ENCODE assay signal across 8 cellular contexts in the genomic region with DNA sequence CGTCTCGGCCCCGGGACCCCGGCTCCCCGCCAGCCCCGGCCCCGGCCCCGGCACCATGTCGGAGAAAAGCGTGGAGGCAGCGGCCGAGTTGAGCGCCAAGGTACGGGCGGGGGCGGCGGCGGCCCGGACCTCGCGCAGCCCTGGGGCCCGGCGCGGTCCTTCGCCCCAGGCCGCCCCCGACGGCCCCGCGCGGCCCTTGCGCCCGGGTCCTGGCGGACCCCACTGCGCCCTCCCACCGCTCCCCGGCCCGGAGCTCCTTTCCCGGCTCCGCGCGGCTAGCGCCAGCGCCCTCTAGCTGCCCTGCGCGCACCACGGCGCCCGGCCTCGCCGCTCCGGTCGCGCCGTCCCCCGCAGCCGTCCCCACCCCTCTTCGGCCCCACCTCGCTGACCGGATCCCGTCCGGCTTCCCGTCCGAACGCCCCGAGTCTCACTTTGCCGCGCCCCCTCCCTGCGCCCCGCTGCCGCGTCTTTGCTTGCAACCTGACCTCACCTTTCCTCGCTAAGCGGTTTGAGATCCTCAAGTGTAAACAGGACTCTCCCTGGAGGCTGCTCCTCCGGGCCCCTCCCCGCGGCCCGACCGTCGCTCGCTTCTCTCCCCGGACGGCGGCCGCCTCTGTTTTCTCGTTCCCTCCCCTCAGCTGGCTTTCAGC. TPM values are rescaled to one million over a fixed set of nuclear protein-coding genes. Genes with fewer than 3 reads are reported as not detected.
A peak's percentile ranks its signal among the peaks of the same experiment; 100 is the strongest.
DNase-seq lines count a peak whose midpoint lies in the region; ATAC-seq, FAIRE-seq and TF ChIP-seq lines count a peak whose summit lies in the region.

No MANE protein-coding gene starts in this region.

- H3F3A ChIP-seq in PC-9 (ENCODE audit: insufficient read depth, low read depth), result peaks cover 49% of the 10 kb centered on the region

- H3K9me3 Mint-ChIP-seq in CD8-positive, alpha-beta T cell, result no peaks in the 10 kb centered on the region
- no peaks in the 10 kb centered on the region for H3K9me3 Mint-ChIP-seq in activated naive CD4-positive, alpha-beta T cell treated with anti-CD3 and anti-CD28 coated beads, Interleukin-2, amount 50 U/mL, for 72 hours

- POLR2A ChIA-PET in CD8-positive, alpha-beta T cell (lab: Charles Lee), result interaction anchor here (1.0 to 3.2 kb wide), 7 partner anchors 8 to 106 kb away, joined by 3 to 31 read pairs (median 4); partner anchors contain the start of genes COPS7A and MLF2
- POLR2A ChIA-PET in PC-9 (lab: Charles Lee; ENCODE audit: unreplicated experiment), result interaction anchor here (0.5 to 2.6 kb wide), 15 partner anchors 9 to 818 kb away, joined by 3 to 59 read pairs (median 6); partner anchors contain the start of genes CDCA3, COPS7A, MLF2 and USP5

- H3K27ac Mint-ChIP-seq in CD8-positive, alpha-beta T cell, result peak overlapping the region; percentile 6
- H3K27ac Mint-ChIP-seq in activated naive CD4-positive, alpha-beta T cell treated with anti-CD3 and anti-CD28 coated beads, Interleukin-2, amount 50 U/mL, for 72 hours, result peak overlapping the region; percentile 30 to 80

- intact Hi-C loops in CD8-positive, alpha-beta T cell (cut with DNase I, micrococcal nuclease), result loop anchor here (1.0 to 2.0 kb wide), 2 partner anchors 13 to 78 kb away; partner anchors contain the start of genes MLF2 (in 2 of the 2) and ZNF384 (in 1 of the 2)
- intact Hi-C loops in PC-9 (cut with micrococcal nuclease; ENCODE audit: unreplicated experiment), result loop anchor here (1.0 kb wide), 1 partner anchor 86 kb away; the partner anchor contains the start of gene USP5

- H2AFZ ChIP-seq in PC-9 (peak overlapping the region; percentile 80), neuron (ENCODE audit: low read depth, low read length) (no peak overlapping the region)

- no peak overlapping the region for H3K27ac ChIP-seq in CD8-positive, alpha-beta T cell (ENCODE audit: low read depth, low read length)
- peak overlapping the region; percentile 54 for H3K27ac ChIP-seq in PC-9

- peak; percentile 67 for FAIRE-seq in GM19239 (lab: Jason Lieb, UNC)

- CTCF ChIA-PET in CD8-positive, alpha-beta T cell (lab: Charles Lee), result interaction anchor here (0.6 to 23.2 kb wide), 19 partner anchors 12 to 154 kb away, joined by 3 to 403 read pairs (median 5); partner anchors contain the start of genes ACRBP, CD4, COPS7A and MLF2
- CTCF ChIA-PET in PC-9 (lab: Charles Lee), result interaction anchor here (0.5 to 4.8 kb wide), 11 partner anchors 9 to 153 kb away, joined by 3 to 83 read pairs (median 4); partner anchors contain the start of genes CDCA3, MLF2 and USP5

- H3K4me2 ChIP-seq in PC-9, result peak overlapping the region; percentile 82

- no TSS peak for BruUV-seq in PC-9 (replicated peaks; lab: Mats Ljungman, UMichigan)

- H3K27me3 ChIP-seq in CD8-positive, alpha-beta T cell (ENCODE audit: insufficient read depth, low read length), result peaks cover 7% of the 10 kb centered on the region
- H3K27me3 ChIP-seq in PC-9 (ENCODE audit: insufficient read depth, low read depth) (no peaks in the 10 kb centered on the region), neuron (ENCODE audit: insufficient read depth, low read length) (no peaks in the 10 kb centered on the region)

- peak; percentile 58 for ATAC-seq in CD8-positive, alpha-beta T cell
- peak; percentile 68 to 70 for ATAC-seq in activated naive CD4-positive, alpha-beta T cell treated with anti-CD3 and anti-CD28 coated beads, Interleukin-2, amount 50 U/mL, for 72 hours

- peaks cover 23% of the 10 kb centered on the region for H3K4me1 ChIP-seq in CD8-positive, alpha-beta T cell (ENCODE audit: insufficient read depth, low read length)
- H3K4me1 ChIP-seq in PC-9 (replicated peaks; ENCODE audit: insufficient read depth) (peaks cover 36% of the 10 kb centered on the region), neuron (ENCODE audit: insufficient read depth, low read length) (peaks cover 57% of the 10 kb centered on the region)

- peak in 6 of 7 experiments; percentile 38 to 72 (median 51) for DNase-seq in CD8-positive, alpha-beta T cell
- peak; percentile 74 for DNase-seq in GM19239 (ENCODE audit: insufficient read length, low spot score)
- DNase-seq in HPDE6-E6E7 (ENCODE audit: extremely low spot score), result peak; percentile 62
- DNase-seq in PC-9, result peak; percentile 81 to 95
- peak in 1 of 2 donors; percentile 66 for DNase-seq in activated naive CD4-positive, alpha-beta T cell treated with anti-CD3 and anti-CD28 coated beads, Interleukin-2, amount 50 U/mL, for 72 hours (ENCODE audit: low spot score in 2 of 2)
- peak; percentile 74 for DNase-seq in glomerular visceral epithelial cell (ENCODE audit: extremely low spot score)
- DNase-seq in cortex of kidney (lab: John Stamatoyannopoulos, UW), result no peak

- TF ChIP-seq CTCF in CD8-positive, alpha-beta T cell (IDR thresholded peaks at IDR 0.05), result peak; percentile 37
- peak; percentile 66 for TF ChIP-seq CTCF in PC-9 (conservative IDR thresholded peaks at IDR 0.05)

- H3K36me3 ChIP-seq in CD8-positive, alpha-beta T cell (ENCODE audit: insufficient read depth, low read length), result no peaks in the 10 kb centered on the region
- H3K36me3 ChIP-seq in PC-9 (ENCODE audit: low read depth) (no peaks in the 10 kb centered on the region), neuron (ENCODE audit: insufficient read depth, low read length) (peaks cover 24% of the 10 kb centered on the region)

- H3K4me3 ChIP-seq in CD8-positive, alpha-beta T cell (ENCODE audit: low read depth, low read length), result peak overlapping the region; percentile 58
- peak overlapping the region; percentile 70 for H3K4me3 ChIP-seq in PC-9
- H3K4me3 ChIP-seq in neuron (ENCODE audit: low read length), result peak overlapping the region; percentile 61

- H3K9me2 ChIP-seq in PC-9 (ENCODE audit: insufficient read depth), result no peaks in the 10 kb centered on the region

- H3K9me3 ChIP-seq in CD8-positive, alpha-beta T cell (ENCODE audit: low read length), result no peaks in the 10 kb centered on the region
- H3K9me3 ChIP-seq in PC-9 (ENCODE audit: insufficient read depth, low read depth) (no peaks in the 10 kb centered on the region), neuron (ENCODE audit: low read length) (no peaks in the 10 kb centered on the region)

- H3K4me1 Mint-ChIP-seq in CD8-positive, alpha-beta T cell (ENCODE audit: low read depth), result peaks cover 40% of the 10 kb centered on the region

- peaks cover 25% of the 10 kb centered on the region for H3K79me2 ChIP-seq in PC-9 (ENCODE audit: low read depth)

- H3K27me3 Mint-ChIP-seq in CD8-positive, alpha-beta T cell (ENCODE audit: low read depth), result peaks cover 49% of the 10 kb centered on the region

- H3K4me3 Mint-ChIP-seq in CD8-positive, alpha-beta T cell, result peak overlapping the region; percentile 87

- no peaks in the 10 kb centered on the region for H3K36me3 Mint-ChIP-seq in CD8-positive, alpha-beta T cell
- H3K36me3 Mint-ChIP-seq in activated naive CD4-positive, alpha-beta T cell treated with anti-CD3 and anti-CD28 coated beads, Interleukin-2, amount 50 U/mL, for 72 hours, result peaks cover 21 to 30% of the 10 kb centered on the region in 2 donors

- H4K20me1 ChIP-seq in PC-9 (ENCODE audit: insufficient read depth), result peaks cover 19% of the 10 kb centered on the region

RNA-seq across cellular contexts. Expression of gene PTMS, which starts 0.6 kb away (rescaled TPM):
- 1 to 10 TPM; 4.7 to 5.2 TPM for total RNA-seq in CD8-positive, alpha-beta T cell
- total RNA-seq in PC-9 (2021), result 633 and 910 TPM in 2 replicates
- total RNA-seq in activated naive CD4-positive, alpha-beta T cell treated with anti-CD3 and anti-CD28 coated beads, Interleukin-2, amount 50 U/mL, for 72 hours, result 100 to 1,000 TPM in 1 of 2 donors, 10 to 100 TPM in 1; 76.0 to 163 TPM

RNA-seq across cellular contexts. Expression of gene LAG3, which starts 5.5 kb away (rescaled TPM):
- 1 to 10 TPM; 8.5 to 9.3 TPM for total RNA-seq in CD8-positive, alpha-beta T cell
- total RNA-seq in PC-9 (2021), result 9.4 and 10.5 TPM in 2 replicates
- total RNA-seq in activated naive CD4-positive, alpha-beta T cell treated with anti-CD3 and anti-CD28 coated beads, Interleukin-2, amount 50 U/mL, for 72 hours, result 100 to 1,000 TPM in 1 of 2 donors, 10 to 100 TPM in 1; 71.3 to 117 TPM

RNA-seq across cellular contexts. Expression of gene MLF2, which starts 13.8 kb away (rescaled TPM):
- total RNA-seq in CD8-positive, alpha-beta T cell, result 100 to 1,000 TPM; 106 to 111 TPM
- 349 and 379 TPM in 2 replicates for total RNA-seq in PC-9 (2021)
- total RNA-seq in activated naive CD4-positive, alpha-beta T cell treated with anti-CD3 and anti-CD28 coated beads, Interleukin-2, amount 50 U/mL, for 72 hours, result 100 to 1,000 TPM; 149 to 275 TPM

RNA-seq across cellular contexts. Expression of gene CD4, which starts 22.6 kb away (rescaled TPM):
- total RNA-seq in CD8-positive, alpha-beta T cell, result under 1 TPM; 0.54 to 1.00 TPM
- total RNA-seq in PC-9 (2021), result 1.0 and 3.2 TPM in 2 replicates
- 100 to 1,000 TPM; 165 to 244 TPM for total RNA-seq in activated naive CD4-positive, alpha-beta T cell treated with anti-CD3 and anti-CD28 coated beads, Interleukin-2, amount 50 U/mL, for 72 hours

RNA-seq across cellular contexts. Expression of gene COPS7A, which starts 42.9 kb away (rescaled TPM):
- total RNA-seq in CD8-positive, alpha-beta T cell, result 10 to 100 TPM; 11.0 to 11.1 TPM
- 88.7 and 116 TPM in 2 replicates for total RNA-seq in PC-9 (2021)
- total RNA-seq in activated naive CD4-positive, alpha-beta T cell treated with anti-CD3 and anti-CD28 coated beads, Interleukin-2, amount 50 U/mL, for 72 hours, result 10 to 100 TPM; 34.2 to 42.9 TPM

Comparison
In these comparisons a context has a peak if more than half of its experiments do, and no peak if none do; other contexts are left out.
1. RNA of gene PTMS, which starts 0.6 kb away (total RNA-seq): 633 to 910 TPM in PC-9 and 76.0 to 163 TPM in activated naive CD4-positive, alpha-beta T cell treated with anti-CD3 and anti-CD28 coated beads, Interleukin-2, amount 50 U/mL, for 72 hours; 4.7 to 5.2 TPM in CD8-positive, alpha-beta T cell; every median in the first group is over 10 times any median in the second.
2. Peak in every context shown above with its lines, with median percentiles within 50 percentile points of each other: H3K4me3 ChIP-seq.